Comparison of ENCODE assay signal across 8 cellular contexts in the genomic region with DNA sequence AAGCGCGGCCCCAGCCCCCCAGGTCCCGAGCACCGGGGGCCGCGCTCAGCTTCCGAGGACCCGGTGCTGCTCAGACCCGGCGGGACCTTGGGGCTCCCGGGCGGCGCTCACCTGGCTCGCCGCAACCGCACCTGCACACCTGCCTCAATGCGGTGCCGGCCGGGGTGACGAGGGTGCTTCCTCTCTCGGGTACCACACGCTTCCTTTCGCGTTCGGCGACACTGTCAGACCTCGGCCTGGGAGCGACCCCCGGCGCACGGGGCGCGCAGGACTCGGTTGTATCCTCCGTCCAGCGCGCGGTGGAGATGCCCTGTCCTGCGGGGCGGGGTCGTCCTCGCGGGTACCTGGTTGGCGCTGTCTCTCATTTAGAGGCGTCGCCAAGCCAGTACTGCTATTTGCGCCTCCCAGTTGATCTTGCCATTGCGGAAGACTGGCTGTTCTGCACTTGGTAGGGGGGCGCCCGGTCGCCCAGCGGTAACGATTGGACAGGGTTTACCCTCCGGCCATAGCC. TPM values are rescaled to one million over a fixed set of nuclear protein-coding genes. Genes with fewer than 3 reads are reported as not detected.
DNase-seq lines count a peak whose midpoint lies in the region; ATAC-seq lines count a peak whose summit lies in the region.

No MANE protein-coding gene starts in this region.

- peaks cover 30 to 45% (median 33%) of the 10 kb centered on the region in 11 experiments; a peak in 21 of 22 replicates for H4K20me1 ChIP-seq in BLaER1 treated with 17β-estradiol and CSF1 and Interleukin-3, amounts not matched to agents 10 nM and 100 nM

- no peaks in the 10 kb centered on the region for H3K9me3 ChIP-seq in BLaER1 treated with 17β-estradiol and CSF1 and Interleukin-3, amounts not matched to agents 10 nM and 100 nM (replicated peaks in 1 of 11)
- no peaks in the 10 kb centered on the region for H3K9me3 ChIP-seq in thymus (ENCODE audit: control insufficient read depth)

- no peaks in the 10 kb centered on the region for H3K27me3 Mint-ChIP-seq in memory B cell

- peak overlapping the region; percentile 90 to 100 (median 99) for H3K4me2 ChIP-seq in BLaER1 treated with 17β-estradiol and CSF1 and Interleukin-3, amounts not matched to agents 10 nM and 100 nM

- DNase-seq in LoVo (ENCODE audit: low spot score) (peak; percentile 57), ecto neural progenitor cell (ENCODE audit: low spot score) (peak; percentile 61), memory B cell (ENCODE audit: low spot score in 2 of 2) (peak; percentile 48 to 63), anterior cingulate cortex (lab: John Stamatoyannopoulos, UW) (no peak)
- peak; percentile 35 for DNase-seq in activated CD4-positive, alpha-beta T cell treated with anti-CD3 and anti-CD28 coated beads for 48 hours

- no peaks in the 10 kb centered on the region for H3K27me3 ChIP-seq in BLaER1 treated with 17β-estradiol and CSF1 and Interleukin-3, amounts not matched to agents 10 nM and 100 nM
- H3K27me3 ChIP-seq in thymus (ENCODE audit: control insufficient read depth, insufficient read depth), result peaks cover 6% of the 10 kb centered on the region

- H3K9me3 Mint-ChIP-seq in memory B cell, result no peaks in the 10 kb centered on the region

- peak overlapping the region; percentile 73 for H3K27ac Mint-ChIP-seq in memory B cell

- peaks cover 41 to 60% (median 56%) of the 10 kb centered on the region in 10 experiments for H3K4me1 ChIP-seq in BLaER1 treated with 17β-estradiol and CSF1 and Interleukin-3, amounts not matched to agents 10 nM and 100 nM
- peaks cover 7% of the 10 kb centered on the region for H3K4me1 ChIP-seq in thymus (ENCODE audit: control insufficient read depth, insufficient read depth, low read length)

- H3K4me3 ChIP-seq in BLaER1 treated with 17β-estradiol and CSF1 and Interleukin-3, amounts not matched to agents 10 nM and 100 nM, result peak overlapping the region; percentile 71 to 84 (median 76)
- H3K4me3 ChIP-seq in thymus (ENCODE audit: low read length), result peak overlapping the region; percentile 91

- peaks cover 0 to 3% (median 0%) of the 10 kb centered on the region in 11 experiments; a peak in 1 of 22 replicates for H3K36me3 ChIP-seq in BLaER1 treated with 17β-estradiol and CSF1 and Interleukin-3, amounts not matched to agents 10 nM and 100 nM
- no peaks in the 10 kb centered on the region for H3K36me3 ChIP-seq in thymus (ENCODE audit: control insufficient read depth, insufficient read depth)

- WGBS in thymus, result 2% methylated on average over 54 of the region's 54 CpGs

- ATAC-seq in GM21423 (IDR thresholded peaks at IDR 0.05; ENCODE audit: unreplicated experiment) (peak; percentile 15), memory B cell (ENCODE audit: low read depth) (peak; percentile 56)

- no peaks in the 10 kb centered on the region for H3K36me3 Mint-ChIP-seq in memory B cell

- H3K27ac ChIP-seq in BLaER1 treated with 17β-estradiol and CSF1 and Interleukin-3, amounts not matched to agents 10 nM and 100 nM, result peak overlapping the region; percentile 7 to 72 (median 60); a peak in 12 of 22 replicates
- H3K27ac ChIP-seq in thymus (ENCODE audit: low read depth), result no peak overlapping the region

- H3K9ac ChIP-seq in BLaER1 treated with 17β-estradiol and CSF1 and Interleukin-3, amounts not matched to agents 10 nM and 100 nM, result peak overlapping the region; percentile 69 to 84 (median 80)

- H3K4me1 Mint-ChIP-seq in memory B cell, result peaks cover 10% of the 10 kb centered on the region

- H3K4me3 Mint-ChIP-seq in memory B cell, result peak overlapping the region; percentile 90

RNA-seq across cellular contexts. Expression of gene PACS2, which starts 0.7 kb away (rescaled TPM):
- 64.6 TPM for polyA plus RNA-seq in thymus

RNA-seq across cellular contexts. Expression of gene BRF1, which starts 14.5 kb away (rescaled TPM):
- polyA plus RNA-seq in thymus, result 29.8 TPM

Comparison
In these comparisons a context has a peak if more than half of its experiments do, and no peak if none do; other contexts are left out.
1. DNase-seq: peak in LoVo (single experiment), activated CD4-positive, alpha-beta T cell treated with anti-CD3 and anti-CD28 coated beads for 48 hours (single experiment), ecto neural progenitor cell (single experiment) and memory B cell (2 of 2); none in anterior cingulate cortex (0 of 58).